In the genomic region with DNA sequence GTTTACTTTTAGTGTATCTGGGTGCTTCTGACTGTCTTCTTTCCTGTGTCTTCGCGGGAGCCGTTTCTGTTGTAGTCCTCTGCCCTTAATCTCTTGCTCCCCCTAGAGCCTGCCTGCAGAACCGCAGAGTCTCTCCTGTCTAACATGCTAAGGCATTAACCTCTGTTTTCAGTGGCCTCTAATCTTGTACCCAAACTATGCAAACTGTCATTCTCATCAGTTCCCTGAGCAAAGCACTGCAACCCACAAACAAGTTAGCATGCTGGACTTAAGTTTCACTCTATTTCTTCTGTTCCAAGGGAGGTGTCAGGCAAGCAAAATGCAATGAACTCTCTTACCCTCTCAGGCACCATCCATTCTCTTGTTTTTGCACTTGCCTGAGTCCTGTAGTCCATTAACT, we compare ENCODE assay signal across 8 cellular contexts.
DNase-seq lines count a peak whose midpoint lies in the region; ATAC-seq and TF ChIP-seq lines count a peak whose summit lies in the region.

No MANE protein-coding gene starts in this region.

- no peaks in the 10 kb centered on the region for H3K27me3 Mint-ChIP-seq in chondrocyte (ENCODE audit: low read depth)
- peaks cover 2% of the 10 kb centered on the region for H3K27me3 Mint-ChIP-seq in osteocyte (ENCODE audit: unreplicated experiment)
- H3K27me3 Mint-ChIP-seq in T-helper 17 cell, result no peaks in the 10 kb centered on the region

- DNase-seq in GM03348 (ENCODE audit: low spot score) (peak; percentile 69), NB4 (ENCODE audit: low read depth) (peak; percentile 65), chondrocyte (ENCODE audit: low spot score) (no peak), osteocyte (ENCODE audit: extremely low spot score, unreplicated experiment) (no peak), pons (ENCODE audit: low spot score) (no peak), T-helper 17 cell (no peak), GM19240 (ENCODE audit: insufficient read length, low spot score) (no peak)

- peaks cover 15% of the 10 kb centered on the region for H3K36me3 Mint-ChIP-seq in chondrocyte (ENCODE audit: low read depth)
- no peaks in the 10 kb centered on the region for H3K36me3 Mint-ChIP-seq in osteocyte (ENCODE audit: unreplicated experiment)
- H3K36me3 Mint-ChIP-seq in T-helper 17 cell (ENCODE audit: low read depth), result no peaks in the 10 kb centered on the region

- no peak for TF ChIP-seq POLR2A in NB4 (IDR thresholded peaks at IDR 0.05; ENCODE audit: extremely low read depth, insufficient read length)

- no peak overlapping the region for H3K4me3 ChIP-seq in NB4 (ENCODE audit: low read depth, low read length)

- TF ChIP-seq CTCF in NB4 (IDR thresholded peaks at IDR 0.05; ENCODE audit: low read depth, low read length) (peak; percentile 95), chondrocyte (IDR thresholded peaks at IDR 0.05) (peak; percentile 71), osteocyte (IDR thresholded peaks at IDR 0.05) (peak; percentile 64)

- H3K4me1 Mint-ChIP-seq in chondrocyte (ENCODE audit: low read depth) (no peaks in the 10 kb centered on the region), osteocyte (ENCODE audit: unreplicated experiment) (peaks cover 2% of the 10 kb centered on the region), T-helper 17 cell (no peaks in the 10 kb centered on the region)

- ATAC-seq in GM21619 (IDR thresholded peaks at IDR 0.05; ENCODE audit: unreplicated experiment) (peak; percentile 65), T-helper 17 cell (no peak)

- no peak overlapping the region for H3K27ac Mint-ChIP-seq in chondrocyte (ENCODE audit: unreplicated experiment)
- H3K27ac Mint-ChIP-seq in osteocyte (ENCODE audit: unreplicated experiment), result no peak overlapping the region
- H3K27ac Mint-ChIP-seq in T-helper 17 cell, result no peak overlapping the region

- peaks cover 3% of the 10 kb centered on the region for H3K9me3 ChIP-seq in T-helper 17 cell (ENCODE audit: control insufficient read depth, low read length, poor library complexity, severe bottlenecking)

- H3K4me3 Mint-ChIP-seq in chondrocyte (ENCODE audit: unreplicated experiment) (no peak overlapping the region), osteocyte (ENCODE audit: unreplicated experiment) (peak overlapping the region; percentile 17), T-helper 17 cell (no peak overlapping the region)

- H3K9me3 Mint-ChIP-seq in chondrocyte (ENCODE audit: low read depth), result peaks cover 26% of the 10 kb centered on the region
- peaks cover 18% of the 10 kb centered on the region for H3K9me3 Mint-ChIP-seq in osteocyte (ENCODE audit: unreplicated experiment)

Comparison
In these comparisons a context has a peak if more than half of its experiments do, and no peak if none do; other contexts are left out.
1. DNase-seq: peak in GM03348 (single experiment) and NB4 (single experiment); none in chondrocyte (single experiment), osteocyte (single experiment), pons (single experiment), T-helper 17 cell (0 of 3) and GM19240 (single experiment).
2. Peak in every context shown above with its lines, with median percentiles within 50 percentile points of each other: CTCF ChIP-seq.